In genomic region chr22:40313007-40313406, GRCh38 we compare ENCODE assay signal across 18 cellular contexts. TPM values are rescaled to one million over a fixed set of nuclear protein-coding genes. Genes with fewer than 3 reads are reported as not detected.
DNase-seq lines count a peak whose midpoint lies in the region; ATAC-seq and TF ChIP-seq lines count a peak whose summit lies in the region.
"Had no signal": no experiment of that assay in that cellular context is flagged by ENCODE, and none has a peak within 500 bp of the region (broad histone marks: within the 10 kb centered on the region; RNA-seq: fewer than 3 reads in every experiment).

No MANE protein-coding gene starts in this region.

- 40% methylated on average over 2 of the region's 2 CpGs for WGBS in esophagus muscularis mucosa
- 61 to 84% (median 76%) methylated on average over 2 of the region's 2 CpGs for WGBS in stomach, 5 donors

- no peak for TF ChIP-seq POLR2A in esophagus muscularis mucosa (IDR thresholded peaks at IDR 0.05; ENCODE audit: low read depth)
- TF ChIP-seq POLR2A in stomach (IDR thresholded peaks at IDR 0.05): no peak

- H3K27me3 ChIP-seq in esophagus muscularis mucosa: no peaks in the 10 kb centered on the region
- H3K27me3 ChIP-seq in stomach: no peaks in the 10 kb centered on the region

- intact Hi-C loops in esophagus muscularis mucosa (cut with DNase I): no loop called here
- intact Hi-C loops in stomach (cut with DNase I; ENCODE audit: low total_unique reads): no loop called here

- no peaks in the 10 kb centered on the region for H3K9me3 Mint-ChIP-seq in activated naive CD4-positive, alpha-beta T cell treated with anti-CD3 and anti-CD28 coated beads, Interleukin-2, amount 50 U/mL, for 24 hours
- H3K9me3 Mint-ChIP-seq: T-helper 1 cell treated with Interleukin-12 subunit alpha and Interleukin-12 subunit beta and Interleukin-4 antibody, amounts not matched to agents 30 μg/mL and 1 μg/mL, for 36 hours had no signal

- H3K36me3 Mint-ChIP-seq in activated naive CD4-positive, alpha-beta T cell treated with anti-CD3 and anti-CD28 coated beads, Interleukin-2, amount 50 U/mL, for 24 hours: peaks cover 44% of the 10 kb centered on the region

- H3K36me3 ChIP-seq in esophagus muscularis mucosa: peaks cover 46 to 100% (median 76%) of the 10 kb centered on the region in 4 donors
- peaks cover 75 to 100% (median 100%) of the 10 kb centered on the region in 4 donors for H3K36me3 ChIP-seq in stomach

- DNase-seq in activated naive CD4-positive, alpha-beta T cell treated with anti-CD3 and anti-CD28 coated beads, Interleukin-2, amount 50 U/mL, for 16 hours: no peak
- DNase-seq in NOMO-1 treated with DMSO at 0.1 percent for 48 hours (lab: John Stamatoyannopoulos, UW; ENCODE audit: unreplicated experiment) (peak; percentile 60), esophagus muscularis mucosa (ENCODE audit: extremely low spot score) (no peak), stomach (no peak), dermis blood vessel endothelial cell (no peak), SHP77 treated with DMSO at 0.1 percent for 48 hours (lab: John Stamatoyannopoulos, UW) (no peak)
- DNase-seq: activated CD4-positive, alpha-beta T cell treated with anti-CD3 and anti-CD28 coated beads, Interleukin-2, amount 50 U/mL, for 48 hours; Calu3; left ventricle myocardium superior; NCI-H1105 treated with DMSO at 0.1 percent for 48 hours; NCI-H2107; NCI-H510A; Right ventricle myocardium superior; WERI-Rb-1 had no signal

- ATAC-seq in GM18909 (IDR thresholded peaks at IDR 0.05; ENCODE audit: poor library complexity, unreplicated experiment): no peak
- ATAC-seq: left ventricle myocardium superior had no signal

- TF ChIP-seq EP300 in esophagus muscularis mucosa (IDR thresholded peaks at IDR 0.05) (no peak), stomach (IDR thresholded peaks at IDR 0.05) (no peak)

- H3K4me3 ChIP-seq in esophagus muscularis mucosa: no peak overlapping the region
- H3K4me3 ChIP-seq in stomach: no peak overlapping the region
- H3K4me3 ChIP-seq: thoracic aorta had no signal

- peak overlapping the region in 3 of 4 donors; percentile 70 to 76 (median 73) for H3K27ac ChIP-seq in esophagus muscularis mucosa (replicated peaks in 1 of 4)
- peak overlapping the region in 3 of 5 donors; percentile 21 to 68 (median 22) for H3K27ac ChIP-seq in stomach
- H3K27ac ChIP-seq: thoracic aorta, WERI-Rb-1 had no signal

- H3K9me3 ChIP-seq in esophagus muscularis mucosa: no peaks in the 10 kb centered on the region
- H3K9me3 ChIP-seq in stomach: no peaks in the 10 kb centered on the region
- H3K9me3 ChIP-seq: thoracic aorta had no signal

- no peak overlapping the region for H3K4me3 Mint-ChIP-seq in activated naive CD4-positive, alpha-beta T cell treated with anti-CD3 and anti-CD28 coated beads, Interleukin-2, amount 50 U/mL, for 24 hours
- H3K4me3 Mint-ChIP-seq: T-helper 1 cell treated with Interleukin-12 subunit alpha and Interleukin-12 subunit beta and Interleukin-4 antibody, amounts not matched to agents 30 μg/mL and 1 μg/mL, for 36 hours had no signal

- TF ChIP-seq CTCF in esophagus muscularis mucosa (IDR thresholded peaks at IDR 0.05) (no peak), stomach (IDR thresholded peaks at IDR 0.05) (no peak)

- peak overlapping the region; percentile 47 for H3K27ac Mint-ChIP-seq in activated naive CD4-positive, alpha-beta T cell treated with anti-CD3 and anti-CD28 coated beads, Interleukin-2, amount 50 U/mL, for 24 hours
- H3K27ac Mint-ChIP-seq: T-helper 1 cell treated with Interleukin-12 subunit alpha and Interleukin-12 subunit beta and Interleukin-4 antibody, amounts not matched to agents 30 μg/mL and 1 μg/mL, for 36 hours had no signal

- peaks cover 9 to 46% (median 43%) of the 10 kb centered on the region in 4 donors for H3K4me1 ChIP-seq in esophagus muscularis mucosa
- peaks cover 0 to 24% (median 13%) of the 10 kb centered on the region in 4 donors for H3K4me1 ChIP-seq in stomach

- H3K4me1 Mint-ChIP-seq in activated naive CD4-positive, alpha-beta T cell treated with anti-CD3 and anti-CD28 coated beads, Interleukin-2, amount 50 U/mL, for 24 hours: peaks cover 53% of the 10 kb centered on the region

- no peaks in the 10 kb centered on the region for H3K27me3 Mint-ChIP-seq in activated naive CD4-positive, alpha-beta T cell treated with anti-CD3 and anti-CD28 coated beads, Interleukin-2, amount 50 U/mL, for 24 hours

RNA-seq across cellular contexts. Expression of gene ADSL, which starts 33.3 kb away (rescaled TPM):
- total RNA-seq in esophagus muscularis mucosa (10 to 100 TPM; 58.7 to 91.1 (median 76.3) TPM), stomach (100 to 1,000 TPM in 1 of 5 donors, 10 to 100 TPM in 4; 17.0 to 167 (median 27.8) TPM), dermis blood vessel endothelial cell (158 and 217 TPM in 2 replicates)
- 10 to 100 TPM; 33.9 to 39.4 (median 39.3) TPM for polyA plus RNA-seq in stomach

RNA-seq across cellular contexts. Expression of gene SGSM3, which starts 57.4 kb away (rescaled TPM):
- total RNA-seq in esophagus muscularis mucosa (10 to 100 TPM; 29.2 to 53.0 (median 37.1) TPM), stomach (100 to 1,000 TPM; 109 to 503 (median 285) TPM), dermis blood vessel endothelial cell (50.4 and 72.5 TPM in 2 replicates)
- 100 to 1,000 TPM; 142 to 187 (median 147) TPM for polyA plus RNA-seq in stomach
